In genomic region chr2:134335601-134336000, GRCh38 we compare ENCODE assay signal across 26 cellular contexts.
"Had no signal": no experiment of that assay in that cellular context is flagged by ENCODE, and none has a peak within 500 bp of the region (broad histone marks: within the 10 kb centered on the region; RNA-seq: fewer than 3 reads in every experiment).

No MANE protein-coding gene starts in this region.

- H3K4me3 ChIP-seq: adrenal gland, ascending aorta, hepatocyte, testis, uterus had no signal

- H3K4me1 ChIP-seq: ascending aorta, foreskin keratinocyte, uterus had no signal

- H3K27ac ChIP-seq: adrenal gland, ascending aorta, brain microvascular endothelial cell, foreskin keratinocyte, hepatocyte, testis, uterus, WERI-Rb-1 had no signal

- H3K79me2 ChIP-seq: hepatocyte had no signal

- H3K4me1 Mint-ChIP-seq: nephron progenitor cell had no signal

- H3K4me3 Mint-ChIP-seq: activated T-cell treated with anti-CD3 and anti-CD28 coated beads, Interleukin-2, amount 50 U/mL, for 24 hours; activated T-helper 17 cell treated with anti-CD3 and anti-CD28 coated beads, Interleukin-2, amount 50 U/mL, for 72 hours; nephron progenitor cell; stimulated activated effector memory CD8-positive, alpha-beta T cell treated with anti-CD3 and anti-CD28 coated beads, Interleukin-12 subunit alpha, Interleukin-12 subunit beta, amount 100 ng/mL, for 72 hours; T-helper 2 cell treated with Interferon-gamma antibody and Interleukin-4, amounts not matched to agents 5 μg/mL and 100 μg/mL, for 36 hours had no signal

- H2AFZ ChIP-seq: hepatocyte had no signal

- H3K4me2 ChIP-seq: hepatocyte had no signal

- H3K27ac Mint-ChIP-seq: activated naive CD4-positive, alpha-beta T cell treated with anti-CD3 and anti-CD28 coated beads, Interleukin-2, amount 50 U/mL, for 72 hours; activated T-cell treated with anti-CD3 and anti-CD28 coated beads, Interleukin-2, amount 50 U/mL, for 24 hours; activated T-helper 17 cell treated with anti-CD3 and anti-CD28 coated beads, Interleukin-2, amount 50 U/mL, for 72 hours; nephron progenitor cell; stimulated activated effector memory CD8-positive, alpha-beta T cell treated with anti-CD3 and anti-CD28 coated beads, Interleukin-12 subunit alpha, Interleukin-12 subunit beta, amount 100 ng/mL, for 72 hours; T-helper 2 cell treated with Interferon-gamma antibody and Interleukin-4, amounts not matched to agents 5 μg/mL and 100 μg/mL, for 36 hours had no signal

- H3K27me3 ChIP-seq: adrenal gland, ascending aorta, brain microvascular endothelial cell, foreskin keratinocyte, hepatocyte, testis, uterus had no signal

- DNase-seq: activated CD4-positive, alpha-beta T cell treated with anti-CD3 and anti-CD28 coated beads for 1 hour; activated CD8-positive, alpha-beta memory T cell treated with anti-CD3 and anti-CD28 coated beads, Interleukin-2, amount 50 U/mL, for 4 hours; activated T-cell treated with anti-CD3 and anti-CD28 coated beads, Interleukin-2, amount 50 U/mL, for 24 hours; adrenal gland; brain microvascular endothelial cell; caudate nucleus; dermis blood vessel endothelial cell; effector CD8-positive, alpha-beta T cell; erythroblast; foreskin keratinocyte; left ventricle myocardium superior; mammary epithelial cell; nephron progenitor cell; small intestine; stimulated activated CD4-positive, alpha-beta T cell treated with anti-CD3 and anti-CD28 coated beads, Interleukin-2, amount 100 ng/mL, for 24 hours; testis; trophoblast cell; uterus; WERI-Rb-1 had no signal

- H3K27me3 Mint-ChIP-seq: activated T-cell treated with anti-CD3 and anti-CD28 coated beads, Interleukin-2, amount 50 U/mL, for 24 hours; activated T-helper 17 cell treated with anti-CD3 and anti-CD28 coated beads, Interleukin-2, amount 50 U/mL, for 72 hours had no signal

- H3K36me3 ChIP-seq: adrenal gland, ascending aorta, brain microvascular endothelial cell, uterus had no signal

- H3K9me3 ChIP-seq: adrenal gland, ascending aorta, testis, uterus had no signal

- ATAC-seq: activated naive CD4-positive, alpha-beta T cell treated with anti-CD3 and anti-CD28 coated beads, Interleukin-2, amount 50 U/mL, for 72 hours; foreskin keratinocyte; left ventricle myocardium superior; sciatic nerve had no signal
